8 cellular contexts compared by ENCODE assay signal in the genomic region with DNA sequence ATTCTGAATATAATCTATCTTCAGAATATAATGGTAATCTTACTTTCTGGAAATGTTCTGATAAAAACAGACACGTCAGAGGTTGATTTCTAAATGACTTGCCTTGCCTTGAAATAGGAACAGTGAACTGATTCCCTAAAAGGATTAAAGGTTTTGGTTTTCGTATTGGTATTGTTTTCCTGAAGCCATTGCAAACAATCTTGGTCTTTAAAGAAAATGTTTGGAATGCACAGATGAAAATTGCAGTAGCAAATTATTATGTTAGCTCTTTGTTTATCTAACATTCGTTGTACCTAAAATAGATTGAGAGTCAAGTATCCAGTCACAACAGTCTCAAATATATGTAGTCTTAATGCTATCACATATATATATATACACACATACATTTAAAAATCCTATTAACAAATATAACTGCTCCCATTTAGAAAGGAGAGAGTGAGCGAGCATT. TPM values are rescaled to one million over a fixed set of nuclear protein-coding genes. Genes with fewer than 3 reads are reported as not detected.
DNase-seq lines count a peak whose midpoint lies in the region; ATAC-seq and TF ChIP-seq lines count a peak whose summit lies in the region.

No MANE protein-coding gene starts in this region.

- no peak for DNase-seq in SK-N-SH
- DNase-seq in activated naive CD8-positive, alpha-beta T cell treated with anti-CD3 and anti-CD28 coated beads, Interleukin-2, amount 50 U/mL, for 24 hours = no peak
- peak; percentile 57 for DNase-seq in inferior parietal cortex (ENCODE audit: extremely low spot score)
- DNase-seq in middle frontal gyrus (ENCODE audit: extremely low spot score, low spot score) = no peak
- DNase-seq in effector CD4-positive, alpha-beta T cell = no peak

- H3K27me3 Mint-ChIP-seq in activated naive CD8-positive, alpha-beta T cell treated with anti-CD3 and anti-CD28 coated beads, Interleukin-2, amount 50 U/mL, for 24 hours = no peaks in the 10 kb centered on the region

- no peaks in the 10 kb centered on the region for H3K36me3 Mint-ChIP-seq in activated naive CD8-positive, alpha-beta T cell treated with anti-CD3 and anti-CD28 coated beads, Interleukin-2, amount 50 U/mL, for 24 hours (ENCODE audit: low read depth)

- POLR2A ChIA-PET in SK-N-SH (lab: Yijun Ruan, JAX) = no interaction called here

- peaks cover 17% of the 10 kb centered on the region for H3F3A ChIP-seq in SK-N-SH (replicated peaks; ENCODE audit: insufficient read depth)

- H3K4me1 Mint-ChIP-seq in activated naive CD8-positive, alpha-beta T cell treated with anti-CD3 and anti-CD28 coated beads, Interleukin-2, amount 50 U/mL, for 24 hours = peaks cover 68% of the 10 kb centered on the region

- no peaks in the 10 kb centered on the region for H3K9me3 Mint-ChIP-seq in activated naive CD8-positive, alpha-beta T cell treated with anti-CD3 and anti-CD28 coated beads, Interleukin-2, amount 50 U/mL, for 24 hours

- peaks cover 30% of the 10 kb centered on the region; the same call in 1 of the 2 replicates for H4K20me1 ChIP-seq in SK-N-SH (ENCODE audit: insufficient read depth)

- H3K4me3 Mint-ChIP-seq in activated naive CD8-positive, alpha-beta T cell treated with anti-CD3 and anti-CD28 coated beads, Interleukin-2, amount 50 U/mL, for 24 hours = peak overlapping the region; percentile 89

- no peak for ATAC-seq in SK-N-SH treated with all-trans-retinoic acid at 6 μM for 48 hours
- no peak for ATAC-seq in activated naive CD8-positive, alpha-beta T cell treated with anti-CD3 and anti-CD28 coated beads, Interleukin-2, amount 50 U/mL, for 24 hours
- no peak for ATAC-seq in GM18867 (IDR thresholded peaks at IDR 0.05; ENCODE audit: unreplicated experiment)

- TF ChIP-seq EP300 in SK-N-SH (IDR thresholded peaks at IDR 0.05; ENCODE audit: borderline replicate concordance in 1 of 2, low read depth in 1 of 2, low read length in 1 of 2) = no peak

- CTCF ChIA-PET in SK-N-SH (lab: Yijun Ruan, JAX) = interaction anchor here (1.6 kb wide), 1 partner anchor 108 kb away, joined by 6 read pairs; no protein-coding TSS in a partner anchor

- no peaks in the 10 kb centered on the region for H3K9me2 ChIP-seq in SK-N-SH

- H3K27ac Mint-ChIP-seq in activated naive CD8-positive, alpha-beta T cell treated with anti-CD3 and anti-CD28 coated beads, Interleukin-2, amount 50 U/mL, for 24 hours = peak overlapping the region; percentile 82

- H3K36me3 ChIP-seq in SK-N-SH (replicated peaks in 1 of 2; ENCODE audit: control insufficient read depth in 1 of 2, insufficient read depth in 2 of 2, low read length in 1 of 2) (peaks cover 0 to 12% of the 10 kb centered on the region in 2 experiments), subcutaneous abdominal adipose tissue (ENCODE audit: control insufficient read depth in 5 of 5, insufficient read depth in 5 of 5, low read length in 5 of 5) (peaks cover 0 to 7% (median 0%) of the 10 kb centered on the region in 5 donors)

- no peak for TF ChIP-seq CTCF in SK-N-SH (IDR thresholded peaks at IDR 0.05)

- no peak overlapping the region for H2AFZ ChIP-seq in SK-N-SH (ENCODE audit: low read depth)

- H3K27ac ChIP-seq in SK-N-SH (ENCODE audit: low read depth in 2 of 2, low read length in 1 of 2) (peak overlapping the region; percentile 73 to 94), subcutaneous abdominal adipose tissue (ENCODE audit: low read depth, low read length) (peak overlapping the region; percentile 99)

- peak overlapping the region; percentile 81 to 99 for H3K4me3 ChIP-seq in SK-N-SH (ENCODE audit: low read depth in 2 of 2, low read length in 1 of 2)
- peak overlapping the region; percentile 95 to 100 (median 99) for H3K4me3 ChIP-seq in subcutaneous abdominal adipose tissue (ENCODE audit: low read depth in 1 of 5, low read length in 5 of 5)

- 10% methylated on average over 4 of the region's 4 CpGs for WGBS in SK-N-SH (ENCODE audit: low lambda C conversion rate)

- H3K9me3 ChIP-seq in SK-N-SH = no peaks in the 10 kb centered on the region
- H3K9me3 ChIP-seq in subcutaneous abdominal adipose tissue (ENCODE audit: control insufficient read depth in 5 of 5, low read length in 5 of 5) = no peaks in the 10 kb centered on the region

- peaks cover 66% of the 10 kb centered on the region for H3K79me2 ChIP-seq in SK-N-SH (ENCODE audit: insufficient read depth)

- H3K4me1 ChIP-seq in SK-N-SH (ENCODE audit: control insufficient read depth in 1 of 2, insufficient read depth in 2 of 2, low read depth in 1 of 2, low read length in 1 of 2) = peaks cover 18 to 22% of the 10 kb centered on the region in 2 experiments; a peak in 3 of 4 replicates
- H3K4me1 ChIP-seq in subcutaneous abdominal adipose tissue (ENCODE audit: control insufficient read depth in 5 of 5, insufficient read depth in 5 of 5, low read length in 5 of 5) = peaks cover 6 to 63% (median 52%) of the 10 kb centered on the region in 5 donors

- TF ChIP-seq RAD21 in SK-N-SH (IDR thresholded peaks at IDR 0.05; ENCODE audit: low read length) = no peak

- H3K27me3 ChIP-seq in SK-N-SH (ENCODE audit: insufficient read depth) (no peaks in the 10 kb centered on the region), subcutaneous abdominal adipose tissue (ENCODE audit: control insufficient read depth in 5 of 5, insufficient read depth in 4 of 5, low read length in 5 of 5) (no peaks in the 10 kb centered on the region)

- H3K4me2 ChIP-seq in SK-N-SH = peak overlapping the region; percentile 69

- H3K9ac ChIP-seq in SK-N-SH = peak overlapping the region; percentile 99; the same call in 1 of the 2 replicates
- H3K9ac ChIP-seq in subcutaneous abdominal adipose tissue (ENCODE audit: low read length in 5 of 5) = peak overlapping the region; percentile 64 to 99 (median 97)

TF ChIP-seq in SK-N-SH, 30 proteins besides CTCF, POLR2A, EP300 and RAD21 (continues in another document):
- TF ChIP-seq TCF12 (IDR thresholded peaks at IDR 0.05) (no peak), RXRA (IDR thresholded peaks at IDR 0.05; ENCODE audit: borderline replicate concordance, low read depth) (no peak), MEF2A (IDR thresholded peaks at IDR 0.05; ENCODE audit: borderline replicate concordance, low read depth) (no peak), TEAD4 (IDR thresholded peaks at IDR 0.05; ENCODE audit: borderline replicate concordance, insufficient read depth) (no peak), FOSL2 (IDR thresholded peaks at IDR 0.05; ENCODE audit: borderline replicate concordance, low read depth) (no peak), POLR2AphosphoS5 (IDR thresholded peaks at IDR 0.05; ENCODE audit: low read depth, low read length) (no peak)
- TF ChIP-seq, protein P1, sequence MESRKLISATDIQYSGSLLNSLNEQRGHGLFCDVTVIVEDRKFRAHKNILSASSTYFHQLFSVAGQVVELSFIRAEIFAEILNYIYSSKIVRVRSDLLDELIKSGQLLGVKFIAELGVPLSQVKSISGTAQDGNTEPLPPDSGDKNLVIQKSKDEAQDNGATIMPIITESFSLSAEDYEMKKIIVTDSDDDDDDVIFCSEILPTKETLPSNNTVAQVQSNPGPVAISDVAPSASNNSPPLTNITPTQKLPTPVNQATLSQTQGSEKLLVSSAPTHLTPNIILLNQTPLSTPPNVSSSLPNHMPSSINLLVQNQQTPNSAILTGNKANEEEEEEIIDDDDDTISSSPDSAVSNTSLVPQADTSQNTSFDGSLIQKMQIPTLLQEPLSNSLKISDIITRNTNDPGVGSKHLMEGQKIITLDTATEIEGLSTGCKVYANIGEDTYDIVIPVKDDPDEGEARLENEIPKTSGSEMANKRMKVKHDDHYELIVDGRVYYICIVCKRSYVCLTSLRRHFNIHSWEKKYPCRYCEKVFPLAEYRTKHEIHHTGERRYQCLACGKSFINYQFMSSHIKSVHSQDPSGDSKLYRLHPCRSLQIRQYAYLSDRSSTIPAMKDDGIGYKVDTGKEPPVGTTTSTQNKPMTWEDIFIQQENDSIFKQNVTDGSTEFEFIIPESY (IDR thresholded peaks at IDR 0.05; ENCODE audit: borderline replicate concordance, low read depth) = no peak

TF ChIP-seq in SK-N-SH treated with all-trans-retinoic acid at 6 μM for 48 hours, 23 proteins besides CTCF, POLR2A, EP300 and RAD21:
- no peak for TF ChIP-seq ZFP30 (CRISPR knock-in tag; IDR thresholded peaks at IDR 0.05)

RNA-seq across cellular contexts. Expression of gene ITM2B, which starts 1.7 kb away (rescaled TPM):
- 184 and 186 TPM in 2 replicates for polyA plus RNA-seq in SK-N-SH (2012; rRNA removed)
- polyA plus RNA-seq in SK-N-SH (2012; cell fraction: cytosol; rRNA removed) = 266 and 330 TPM in 2 replicates
- 81.7 and 136 TPM in 2 replicates for polyA plus RNA-seq in SK-N-SH (2012; cell fraction: nucleus; rRNA removed)
